In genomic region chr6:110564703-110565421, GRCh38 we compare ENCODE assay signal across 27 cellular contexts.
"Had no signal": no experiment of that assay in that cellular context is flagged by ENCODE, and none has a peak within 500 bp of the region (broad histone marks: within the 10 kb centered on the region; RNA-seq: fewer than 3 reads in every experiment).

No MANE protein-coding gene starts in this region.

- ATAC-seq: activated CD4-positive, CD25-positive, alpha-beta regulatory T cell treated with anti-CD3 and anti-CD28 coated beads, Interleukin-2, amount 50 U/mL, for 24 hours; activated CD8-positive, alpha-beta T cell treated with anti-CD3 and anti-CD28 coated beads for 36 hours; activated naive CD8-positive, alpha-beta T cell treated with anti-CD3 and anti-CD28 coated beads, Interleukin-2, amount 50 U/mL, for 24 hours; gastrocnemius medialis; natural killer cell; stimulated activated memory B cell treated with anti-CD40 and anti-IgM and Interleukin-4, amounts not matched to agents 10 μg/mL and 1 μg/mL and 100 μg/mL, for 72 hours had no signal

- H3K4me3 ChIP-seq: gastrocnemius medialis, sigmoid colon, smooth muscle cell, stomach, thyroid gland had no signal

- H3K4me2 ChIP-seq: smooth muscle cell had no signal

- H3K9me3 Mint-ChIP-seq: activated CD8-positive, alpha-beta T cell treated with anti-CD3 and anti-CD28 coated beads for 36 hours; activated naive CD4-positive, alpha-beta T cell treated with anti-CD3 and anti-CD28 coated beads, Interleukin-2, amount 50 U/mL, for 24 hours; activated naive CD8-positive, alpha-beta T cell treated with anti-CD3 and anti-CD28 coated beads, Interleukin-2, amount 50 U/mL, for 24 hours; natural killer cell; stimulated activated memory B cell treated with anti-CD40 and anti-IgM and Interleukin-4, amounts not matched to agents 10 μg/mL and 1 μg/mL and 100 μg/mL, for 72 hours had no signal

- H3K9me3 ChIP-seq: gastrocnemius medialis, sigmoid colon, stomach, thyroid gland had no signal

- H3K27ac Mint-ChIP-seq: activated CD4-positive, alpha-beta T cell treated with anti-CD3 and anti-CD28 coated beads, Interleukin-2, amount 10 ng/mL, durations not matched to agents 7 days and 5 days; activated CD8-positive, alpha-beta T cell treated with anti-CD3 and anti-CD28 coated beads for 36 hours; activated naive CD4-positive, alpha-beta T cell treated with anti-CD3 and anti-CD28 coated beads, Interleukin-2, amount 50 U/mL, for 24 hours; activated naive CD8-positive, alpha-beta T cell treated with anti-CD3 and anti-CD28 coated beads, Interleukin-2, amount 50 U/mL, for 24 hours; activated T-helper 2 cell treated with anti-CD3 and anti-CD28 coated beads, Interferon-gamma antibody, Interleukin-2, Interleukin-4, amounts not matched to agents 10 μg/mL and 5 μg/mL and 100 μg/mL, durations not matched to agents 14 hours and 24 hours and 36 hours; natural killer cell; progenitor cell of endocrine pancreas; T-helper 1 cell treated with Interleukin-12 subunit alpha and Interleukin-12 subunit beta and Interleukin-4 antibody, amounts not matched to agents 30 μg/mL and 1 μg/mL, for 36 hours had no signal

- H3K36me3 ChIP-seq: gastrocnemius medialis, sigmoid colon, stomach, thyroid gland, WERI-Rb-1 had no signal

- H3K36me3 Mint-ChIP-seq: activated naive CD4-positive, alpha-beta T cell treated with anti-CD3 and anti-CD28 coated beads, Interleukin-2, amount 50 U/mL, for 24 hours; natural killer cell; stimulated activated memory B cell treated with anti-CD40 and anti-IgM and Interleukin-4, amounts not matched to agents 10 μg/mL and 1 μg/mL and 100 μg/mL, for 72 hours had no signal

- H3K27me3 Mint-ChIP-seq: activated CD4-positive, alpha-beta T cell treated with anti-CD3 and anti-CD28 coated beads, Interleukin-2, amount 10 ng/mL, durations not matched to agents 7 days and 5 days; activated CD8-positive, alpha-beta T cell treated with anti-CD3 and anti-CD28 coated beads for 36 hours; activated naive CD4-positive, alpha-beta T cell treated with anti-CD3 and anti-CD28 coated beads, Interleukin-2, amount 50 U/mL, for 24 hours; activated naive CD8-positive, alpha-beta T cell treated with anti-CD3 and anti-CD28 coated beads, Interleukin-2, amount 50 U/mL, for 24 hours; progenitor cell of endocrine pancreas; stimulated activated memory B cell treated with anti-CD40 and anti-IgM and Interleukin-4, amounts not matched to agents 10 μg/mL and 1 μg/mL and 100 μg/mL, for 72 hours had no signal

- H3K27me3 ChIP-seq: gastrocnemius medialis, sigmoid colon, stomach, thyroid gland had no signal

- H3K4me3 Mint-ChIP-seq: activated CD4-positive, alpha-beta T cell treated with anti-CD3 and anti-CD28 coated beads, Interleukin-2, amount 10 ng/mL, durations not matched to agents 7 days and 5 days; activated CD8-positive, alpha-beta T cell treated with anti-CD3 and anti-CD28 coated beads for 36 hours; activated naive CD4-positive, alpha-beta T cell treated with anti-CD3 and anti-CD28 coated beads, Interleukin-2, amount 50 U/mL, for 24 hours; activated naive CD8-positive, alpha-beta T cell treated with anti-CD3 and anti-CD28 coated beads, Interleukin-2, amount 50 U/mL, for 24 hours; natural killer cell; stimulated activated memory B cell treated with anti-CD40 and anti-IgM and Interleukin-4, amounts not matched to agents 10 μg/mL and 1 μg/mL and 100 μg/mL, for 72 hours; T-helper 1 cell treated with Interleukin-12 subunit alpha and Interleukin-12 subunit beta and Interleukin-4 antibody, amounts not matched to agents 30 μg/mL and 1 μg/mL, for 36 hours had no signal

- H3K4me1 ChIP-seq: thyroid gland had no signal

- DNase-seq: activated CD4-positive, alpha-beta T cell treated with anti-CD3 and anti-CD28 coated beads, Interleukin-2, amount 10 ng/mL, durations not matched to agents 7 days and 5 days; activated CD8-positive, alpha-beta T cell treated with anti-CD3 and anti-CD28 coated beads for 36 hours; activated naive CD8-positive, alpha-beta T cell treated with anti-CD3 and anti-CD28 coated beads, Interleukin-2, amount 50 U/mL, for 24 hours; activated T-cell treated with anti-CD3 and anti-CD28 coated beads, Interleukin-2, amount 50 U/mL, for 48 hours; anterior cingulate cortex; effector memory CD4-positive, alpha-beta T cell; gastrocnemius medialis; glutamatergic neuron; midbrain; natural killer cell; retina; sigmoid colon; stimulated activated CD4-positive, alpha-beta T cell treated with anti-CD3 and anti-CD28 coated beads, Interleukin-1b, Interleukin-23, amount 100 ng/mL, for 48 hours; stimulated activated CD4-positive, alpha-beta T cell treated with anti-CD3 and anti-CD28 coated beads, Interleukin-4, amount 100 ng/mL, for 4 hours; stimulated activated CD8-positive, alpha-beta memory T cell treated with anti-CD3 and anti-CD28 coated beads, Interleukin-4, amount 100 ng/mL, for 48 hours; stomach; SW 1271; T-helper 9 cell; thyroid gland; WERI-Rb-1 had no signal

- H3K27ac ChIP-seq: gastrocnemius medialis, sigmoid colon, stomach, thyroid gland, WERI-Rb-1 had no signal
